In the genomic region with DNA sequence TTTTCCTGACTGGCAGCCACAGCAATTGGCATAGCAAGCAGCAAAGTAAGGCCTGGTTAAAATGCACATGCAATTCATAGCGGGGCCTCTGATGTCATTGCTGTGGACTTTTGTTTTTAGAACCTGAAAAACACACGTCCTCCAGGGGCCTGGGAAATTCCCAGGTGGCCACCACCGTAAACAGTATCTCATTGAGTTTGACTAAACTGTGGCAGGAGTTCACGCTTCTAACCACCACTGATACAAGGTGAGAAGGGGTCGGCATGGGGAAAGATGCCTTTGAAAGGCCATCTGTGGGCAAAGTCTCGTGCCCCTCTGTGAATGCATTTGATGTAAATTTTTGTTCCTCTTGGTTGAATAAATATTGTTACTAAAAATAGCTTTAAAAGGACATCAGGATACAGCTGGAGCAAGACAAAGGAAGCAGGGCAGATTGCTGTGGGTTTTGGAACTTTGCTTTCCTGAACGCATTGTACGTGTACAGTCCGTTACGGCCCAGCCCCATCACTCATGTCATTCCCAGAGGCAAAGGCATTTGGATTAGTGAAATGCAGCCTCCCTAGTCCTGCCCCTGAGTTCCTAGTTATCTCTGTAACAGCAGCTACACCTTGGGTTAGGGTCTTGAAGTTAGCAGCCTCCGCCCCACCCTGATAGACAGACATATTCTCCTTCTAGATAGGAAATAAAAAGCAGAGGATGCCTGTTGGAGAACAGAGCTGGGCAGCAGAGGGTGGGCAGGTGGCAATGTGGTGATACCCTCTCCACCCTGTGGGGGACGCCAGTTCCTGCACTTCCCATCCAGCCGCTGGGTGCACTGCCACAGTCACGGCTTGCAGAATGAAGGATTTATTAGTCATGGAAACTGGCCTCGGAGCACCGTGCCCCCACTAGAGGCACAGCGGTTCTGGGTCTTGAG, we compare ENCODE assay signal across 7 cellular contexts.
A peak's percentile ranks its signal among the peaks of the same experiment; 100 is the strongest.
DNase-seq lines count a peak whose midpoint lies in the region; ATAC-seq and TF ChIP-seq lines count a peak whose summit lies in the region.

No MANE protein-coding gene starts in this region.

- TF ChIP-seq CTCF in GM12873 (IDR thresholded peaks at IDR 0.05; ENCODE audit: insufficient read depth, low read depth, low read length, missing control alignments): peak; percentile 50

- H3K27ac ChIP-seq in mesenchymal stem cell (ENCODE audit: low read length, poor library complexity, severe bottlenecking): peak overlapping the region; percentile 52
- no peak overlapping the region for H3K27ac ChIP-seq in effector memory CD4-positive, alpha-beta T cell (ENCODE audit: insufficient read depth, low read length, poor library complexity, severe bottlenecking)

- no peak overlapping the region for H2BK120ac ChIP-seq in mesenchymal stem cell (ENCODE audit: low read depth, low read length)

- H3K9ac ChIP-seq in mesenchymal stem cell (ENCODE audit: low read length): no peak overlapping the region

- peaks cover 14% of the 10 kb centered on the region for H3K4me1 ChIP-seq in mesenchymal stem cell (ENCODE audit: control insufficient read depth, insufficient read depth, low read depth, low read length)
- peaks cover 7% of the 10 kb centered on the region for H3K4me1 ChIP-seq in effector memory CD4-positive, alpha-beta T cell (ENCODE audit: control insufficient read depth, insufficient read depth, low read length, poor library complexity, severe bottlenecking)

- no peak overlapping the region for H2BK15ac ChIP-seq in mesenchymal stem cell (ENCODE audit: low read depth, poor library complexity, severe bottlenecking)

- no peaks in the 10 kb centered on the region for H3K9me3 ChIP-seq in mesenchymal stem cell (ENCODE audit: control insufficient read depth, low read length)
- H3K9me3 ChIP-seq in effector memory CD4-positive, alpha-beta T cell (ENCODE audit: control insufficient read depth, low read length): no peaks in the 10 kb centered on the region

- H3K14ac ChIP-seq in mesenchymal stem cell (ENCODE audit: low read length in 2 of 2): no peak overlapping the region

- no peak overlapping the region for H3K23ac ChIP-seq in mesenchymal stem cell (ENCODE audit: low read length in 2 of 2)

- H2BK5ac ChIP-seq in mesenchymal stem cell (ENCODE audit: low read depth, low read length, poor library complexity, severe bottlenecking): no peak overlapping the region

- no peak overlapping the region for H3K4me3 ChIP-seq in mesenchymal stem cell (ENCODE audit: insufficient read depth in 1 of 2, low read depth in 1 of 2, low read length in 2 of 2)
- no peak overlapping the region for H3K4me3 ChIP-seq in effector memory CD4-positive, alpha-beta T cell (ENCODE audit: insufficient read depth, low read depth, low read length, poor library complexity, severe bottlenecking)

- DNase-seq in mesenchymal stem cell (peak; percentile 73), UCSD-AML1 (lab: John Stamatoyannopoulos, UW; ENCODE audit: unreplicated experiment) (no peak)
- DNase-seq in effector memory CD4-positive, alpha-beta T cell: no peak

- H3K27me3 Mint-ChIP-seq in activated T-helper 17 cell treated with anti-CD3 and anti-CD28 coated beads, Interleukin-2, amount 50 U/mL, for 72 hours: no peaks in the 10 kb centered on the region

- no peak overlapping the region for H3K4ac ChIP-seq in mesenchymal stem cell (ENCODE audit: low read depth in 1 of 2, low read length in 2 of 2)

- 69% methylated on average over 16 of the region's 17 CpGs for WGBS in mesenchymal stem cell

- no peaks in the 10 kb centered on the region for H3K9me3 Mint-ChIP-seq in activated T-helper 17 cell treated with anti-CD3 and anti-CD28 coated beads, Interleukin-2, amount 50 U/mL, for 72 hours

- H3K27me3 ChIP-seq in mesenchymal stem cell (ENCODE audit: control insufficient read depth in 1 of 2, insufficient read depth in 1 of 2, low read length in 2 of 2): no peaks in the 10 kb centered on the region
- H3K27me3 ChIP-seq in effector memory CD4-positive, alpha-beta T cell (replicated peaks; ENCODE audit: control insufficient read depth, insufficient read depth, low read length, poor library complexity, severe bottlenecking): no peaks in the 10 kb centered on the region

- H4K91ac ChIP-seq in mesenchymal stem cell (ENCODE audit: low read length): no peak overlapping the region

- H3K4me3 Mint-ChIP-seq in activated T-helper 17 cell treated with anti-CD3 and anti-CD28 coated beads, Interleukin-2, amount 50 U/mL, for 72 hours: peak overlapping the region; percentile 31

- H4K8ac ChIP-seq in mesenchymal stem cell (ENCODE audit: low read length): peak overlapping the region; percentile 38

- peaks cover 18% of the 10 kb centered on the region for H3K4me1 Mint-ChIP-seq in activated T-helper 17 cell treated with anti-CD3 and anti-CD28 coated beads, Interleukin-2, amount 50 U/mL, for 72 hours

- no peak overlapping the region for H3K4me2 ChIP-seq in mesenchymal stem cell (ENCODE audit: low read length, poor library complexity, severe bottlenecking)

- H3K18ac ChIP-seq in mesenchymal stem cell (ENCODE audit: low read depth in 1 of 2, low read length in 2 of 2): no peak overlapping the region

- H2AK5ac ChIP-seq in mesenchymal stem cell (ENCODE audit: low read length, severe bottlenecking): no peak overlapping the region

- no peak overlapping the region for H2BK12ac ChIP-seq in mesenchymal stem cell (ENCODE audit: low read length in 2 of 2)

- H3K36me3 ChIP-seq in mesenchymal stem cell (ENCODE audit: control insufficient read depth in 1 of 2, insufficient read depth in 2 of 2, low read depth in 1 of 2, low read length in 2 of 2): no peaks in the 10 kb centered on the region
- H3K36me3 ChIP-seq in effector memory CD4-positive, alpha-beta T cell (ENCODE audit: control insufficient read depth, insufficient read depth, low read length): no peaks in the 10 kb centered on the region

- H2AFZ ChIP-seq in mesenchymal stem cell (ENCODE audit: low read depth, low read length): no peak overlapping the region

- peak overlapping the region; percentile 78 for H3K27ac Mint-ChIP-seq in activated T-helper 17 cell treated with anti-CD3 and anti-CD28 coated beads, Interleukin-2, amount 50 U/mL, for 72 hours

- peaks cover 20% of the 10 kb centered on the region for H3K79me1 ChIP-seq in mesenchymal stem cell (replicated peaks; ENCODE audit: low read length, poor library complexity, severe bottlenecking)

- ATAC-seq in GM19452 (IDR thresholded peaks at IDR 0.05; ENCODE audit: unreplicated experiment) (peak; percentile 49), HG03460 (IDR thresholded peaks at IDR 0.05; ENCODE audit: unreplicated experiment) (peak; percentile 53)
- ATAC-seq in activated T-helper 17 cell treated with anti-CD3 and anti-CD28 coated beads, Interleukin-2, amount 50 U/mL, for 72 hours (replicated peaks): peak; percentile 78

- H3K36me3 Mint-ChIP-seq in activated T-helper 17 cell treated with anti-CD3 and anti-CD28 coated beads, Interleukin-2, amount 50 U/mL, for 72 hours (ENCODE audit: low read depth): no peaks in the 10 kb centered on the region
